In genomic region chr2:37326285-37326684, GRCh38 we compare ENCODE assay signal across 9 cellular contexts. TPM values are rescaled to one million over a fixed set of nuclear protein-coding genes. Genes with fewer than 3 reads are reported as not detected.
DNase-seq lines count a peak whose midpoint lies in the region; ATAC-seq, FAIRE-seq and TF ChIP-seq lines count a peak whose summit lies in the region.
"Had no signal": no experiment of that assay in that cellular context is flagged by ENCODE, and none has a peak within 500 bp of the region (broad histone marks: within the 10 kb centered on the region; RNA-seq: fewer than 3 reads in every experiment).

No MANE protein-coding gene starts in this region.

- no peak for ATAC-seq in activated CD4-positive, alpha-beta T cell treated with anti-CD3 and anti-CD28 coated beads for 36 hours
- no peak for ATAC-seq in naive thymus-derived CD8-positive, alpha-beta T cell

- CTCF ChIA-PET in activated CD4-positive, alpha-beta T cell treated with anti-CD3 and anti-CD28 coated beads for 36 hours (lab: Charles Lee), result interaction anchor here (1.3 kb wide), 2 partner anchors 8 to 49 kb away, joined by 3 to 4 read pairs; no protein-coding TSS in a partner anchor

- DNase-seq in SIG-M5 treated with dmso at 0.1 percent for 504 hours (lab: John Stamatoyannopoulos, UW; ENCODE audit: unreplicated experiment), result peak; percentile 58
- no peak for DNase-seq in SIG-M5 (lab: John Stamatoyannopoulos, UW)
- peak; percentile 67 for DNase-seq in astrocyte (ENCODE audit: low read depth)
- no peak for DNase-seq in keratinocyte (ENCODE audit: low read depth, low spot score)
- DNase-seq in suprapubic skin (ENCODE audit: low spot score in 2 of 2), result no peak
- no peak for DNase-seq in activated CD4-positive, alpha-beta T cell treated with anti-CD3 and anti-CD28 coated beads for 36 hours
- no peak for DNase-seq in HUDEP-2 (lab: John Stamatoyannopoulos, UW; ENCODE audit: unreplicated experiment in 76 of 76)
- DNase-seq in naive thymus-derived CD8-positive, alpha-beta T cell, result no peak

- FAIRE-seq in astrocyte (lab: Jason Lieb, UNC) (peak; percentile 23), keratinocyte (lab: Jason Lieb, UNC) (no peak)

- H3K79me2 ChIP-seq in astrocyte (ENCODE audit: insufficient read depth, low read length) (peaks cover 29% of the 10 kb centered on the region), keratinocyte (ENCODE audit: control insufficient read depth, insufficient read depth, low read length) (peaks cover 29% of the 10 kb centered on the region)

- H3K27ac ChIP-seq in astrocyte (ENCODE audit: low read depth, low read length), result no peak overlapping the region
- H3K27ac ChIP-seq in keratinocyte (ENCODE audit: control insufficient read depth, insufficient read depth, low read length), result no peak overlapping the region
- H3K27ac ChIP-seq in suprapubic skin, result peak overlapping the region; percentile 93
- H3K27ac ChIP-seq: 22Rv1 had no signal

- no peak overlapping the region for H3K27ac Mint-ChIP-seq in astrocyte (ENCODE audit: unreplicated experiment)
- H3K27ac Mint-ChIP-seq in activated CD4-positive, alpha-beta T cell treated with anti-CD3 and anti-CD28 coated beads for 36 hours, result no peak overlapping the region
- peak overlapping the region in 2 of 10 donors; percentile 35 to 61 for H3K27ac Mint-ChIP-seq in naive thymus-derived CD8-positive, alpha-beta T cell

- peaks cover 22% of the 10 kb centered on the region for H3K4me1 Mint-ChIP-seq in astrocyte (ENCODE audit: low read depth, unreplicated experiment)
- peaks cover 26% of the 10 kb centered on the region for H3K4me1 Mint-ChIP-seq in activated CD4-positive, alpha-beta T cell treated with anti-CD3 and anti-CD28 coated beads for 36 hours
- H3K4me1 Mint-ChIP-seq in naive thymus-derived CD8-positive, alpha-beta T cell, result peaks cover 12 to 38% (median 22%) of the 10 kb centered on the region in 4 donors

- TF ChIP-seq EP300 in suprapubic skin (IDR thresholded peaks at IDR 0.05), result no peak

- peaks cover 15% of the 10 kb centered on the region for H4K20me1 ChIP-seq in astrocyte (ENCODE audit: insufficient read depth, low read length)
- H4K20me1 ChIP-seq in keratinocyte (ENCODE audit: control insufficient read depth, extremely low read depth, insufficient read depth, low read length), result no peaks in the 10 kb centered on the region

- TF ChIP-seq CTCF in astrocyte (IDR thresholded peaks at IDR 0.05; ENCODE audit: insufficient read depth, low read depth, low read length), result no peak
- TF ChIP-seq CTCF in keratinocyte (optimal IDR thresholded peaks at IDR 0.05 in 1 of 3, IDR thresholded peaks at IDR 0.05 in 1 of 3, conservative IDR thresholded peaks at IDR 0.05 in 1 of 3; ENCODE audit: extremely low read depth in 1 of 3, insufficient read depth in 2 of 3, low read length in 3 of 3), result no peak
- no peak for TF ChIP-seq CTCF in suprapubic skin (IDR thresholded peaks at IDR 0.05)

- H3K9ac ChIP-seq in astrocyte (ENCODE audit: low read length), result no peak overlapping the region
- H3K9ac ChIP-seq in keratinocyte (ENCODE audit: control insufficient read depth, extremely low read depth, insufficient read depth, low read length), result no peak overlapping the region

- no peaks in the 10 kb centered on the region for H3K36me3 Mint-ChIP-seq in astrocyte (ENCODE audit: low read depth, unreplicated experiment)
- no peaks in the 10 kb centered on the region for H3K36me3 Mint-ChIP-seq in activated CD4-positive, alpha-beta T cell treated with anti-CD3 and anti-CD28 coated beads for 36 hours (ENCODE audit: low read depth)
- H3K36me3 Mint-ChIP-seq in naive thymus-derived CD8-positive, alpha-beta T cell, result peaks cover 0 to 5% (median 0%) of the 10 kb centered on the region in 3 donors

- H3K4me1 ChIP-seq in astrocyte (ENCODE audit: insufficient read depth, low read length), result peaks cover 4% of the 10 kb centered on the region
- peaks cover 22% of the 10 kb centered on the region for H3K4me1 ChIP-seq in keratinocyte (ENCODE audit: control insufficient read depth, extremely low read depth, insufficient read depth, low read length)
- peaks cover 35% of the 10 kb centered on the region for H3K4me1 ChIP-seq in suprapubic skin

- H3K36me3 ChIP-seq in astrocyte (ENCODE audit: insufficient read depth, low read length) (no peaks in the 10 kb centered on the region), keratinocyte (ENCODE audit: control insufficient read depth in 2 of 2, extremely low read depth in 1 of 2, insufficient read depth in 2 of 2, low read length in 2 of 2) (no peaks in the 10 kb centered on the region), suprapubic skin (no peaks in the 10 kb centered on the region)

- dilution Hi-C loops in keratinocyte (cut with MboI; ENCODE audit: extremely low pct_ligation_motif_present, low sequenced_read_pairs), result no loop called here

- intact Hi-C loops in activated CD4-positive, alpha-beta T cell treated with anti-CD3 and anti-CD28 coated beads for 36 hours (cut with DNase I, micrococcal nuclease), result no loop called here

- no peaks in the 10 kb centered on the region for H3K9me3 ChIP-seq in astrocyte (ENCODE audit: insufficient read depth, low read depth, low read length)
- H3K9me3 ChIP-seq in keratinocyte (ENCODE audit: control insufficient read depth, low read depth, low read length), result no peaks in the 10 kb centered on the region
- no peaks in the 10 kb centered on the region for H3K9me3 ChIP-seq in suprapubic skin

- peak overlapping the region; percentile 7 for H3K4me3 Mint-ChIP-seq in astrocyte (ENCODE audit: unreplicated experiment)
- no peak overlapping the region for H3K4me3 Mint-ChIP-seq in activated CD4-positive, alpha-beta T cell treated with anti-CD3 and anti-CD28 coated beads for 36 hours
- peak overlapping the region in 5 of 10 donors; percentile 2 to 68 (median 54) for H3K4me3 Mint-ChIP-seq in naive thymus-derived CD8-positive, alpha-beta T cell

- 11% methylated on average over 2 of the region's 2 CpGs for WGBS in suprapubic skin

- H3K9me1 ChIP-seq in keratinocyte (ENCODE audit: control insufficient read depth, extremely low read depth, insufficient read depth, low read length), result no peaks in the 10 kb centered on the region

- TF ChIP-seq POLR2A in suprapubic skin (IDR thresholded peaks at IDR 0.05), result no peak

- H2AFZ ChIP-seq in astrocyte (ENCODE audit: low read depth, low read length) (no peak overlapping the region), keratinocyte (ENCODE audit: control insufficient read depth, low read length) (no peak overlapping the region)

- POLR2A ChIA-PET in activated CD4-positive, alpha-beta T cell treated with anti-CD3 and anti-CD28 coated beads for 36 hours (lab: Charles Lee), result no interaction called here
- POLR2A ChIA-PET in naive thymus-derived CD8-positive, alpha-beta T cell (lab: Charles Lee), result interaction anchor here (1.7 kb wide), 1 partner anchor 42 kb away, joined by 4 read pairs; no protein-coding TSS in a partner anchor

- H3K4me3 ChIP-seq in astrocyte (ENCODE audit: insufficient read depth, low read depth, low read length) (no peak overlapping the region), keratinocyte (ENCODE audit: control insufficient read depth in 2 of 3, extremely low read depth in 1 of 3, insufficient read depth in 2 of 3, low read depth in 1 of 3, low read length in 3 of 3) (no peak overlapping the region), suprapubic skin (peak overlapping the region; percentile 82)

- H3K4me2 ChIP-seq in astrocyte (ENCODE audit: low read length), result peak overlapping the region; percentile 32
- H3K4me2 ChIP-seq in keratinocyte (ENCODE audit: control insufficient read depth, extremely low read depth, insufficient read depth, low read depth, low read length), result peak overlapping the region; percentile 29

- H3K27me3 Mint-ChIP-seq in astrocyte (ENCODE audit: low read depth, unreplicated experiment), result peaks cover 6% of the 10 kb centered on the region
- peaks cover 19% of the 10 kb centered on the region for H3K27me3 Mint-ChIP-seq in activated CD4-positive, alpha-beta T cell treated with anti-CD3 and anti-CD28 coated beads for 36 hours
- peaks cover 0 to 16% (median 5%) of the 10 kb centered on the region in 5 donors for H3K27me3 Mint-ChIP-seq in naive thymus-derived CD8-positive, alpha-beta T cell

- H3K9me3 Mint-ChIP-seq in astrocyte (ENCODE audit: unreplicated experiment), result no peaks in the 10 kb centered on the region
- no peaks in the 10 kb centered on the region for H3K9me3 Mint-ChIP-seq in activated CD4-positive, alpha-beta T cell treated with anti-CD3 and anti-CD28 coated beads for 36 hours (ENCODE audit: low read depth)
- H3K9me3 Mint-ChIP-seq in naive thymus-derived CD8-positive, alpha-beta T cell, result no peaks in the 10 kb centered on the region

- H3K27me3 ChIP-seq in astrocyte (ENCODE audit: insufficient read depth, low read length) (no peaks in the 10 kb centered on the region), keratinocyte (ENCODE audit: control insufficient read depth, extremely low read depth, insufficient read depth, low read length) (no peaks in the 10 kb centered on the region), suprapubic skin (no peaks in the 10 kb centered on the region)

RNA-seq across cellular contexts. Expression of gene PRKD3, which starts 1.7 kb away (rescaled TPM):
- total RNA-seq in astrocyte, result 40.0 and 42.5 TPM in 2 replicates
- polyA plus RNA-seq in keratinocyte, result 17.6 to 25.4 TPM (median 19.9 TPM) in 3 replicates
- polyA plus RNA-seq in keratinocyte (2011; ENCODE audit: low read depth), result 6.0 TPM
- polyA plus RNA-seq in keratinocyte (2011; cell fraction: cytosol; rRNA removed), result 12.5 and 21.0 TPM in 2 replicates
- polyA plus RNA-seq in keratinocyte (2011; cell fraction: nucleus; rRNA removed), result 21.9 and 22.6 TPM in 2 replicates
- 8.5 and 15.4 TPM in 2 replicates for polyA plus RNA-seq in keratinocyte (2012; ENCODE audit: low replicate concordance)
- polyA minus RNA-seq in keratinocyte, result 11.3 to 40.5 TPM (median 27.2 TPM) in 3 replicates
- 15.7 TPM for polyA minus RNA-seq in keratinocyte (2011; cell fraction: cytosol; rRNA and poly(A)+ RNA removed)
- 23.0 and 37.9 TPM in 2 replicates for polyA minus RNA-seq in keratinocyte (2011; cell fraction: nucleus; rRNA and poly(A)+ RNA removed)
- total RNA-seq in suprapubic skin, result 10 to 100 TPM; 20.8 to 50.0 (median 34.3) TPM
- total RNA-seq in activated CD4-positive, alpha-beta T cell treated with anti-CD3 and anti-CD28 coated beads for 36 hours, result 10 to 100 TPM; 17.4 to 22.8 TPM
- 10 to 100 TPM; 47.3 to 50.2 TPM for total RNA-seq in naive thymus-derived CD8-positive, alpha-beta T cell
- 10 to 100 TPM; 22.9 to 26.5 (median 25.0) TPM for polyA plus RNA-seq in naive thymus-derived CD8-positive, alpha-beta T cell

RNA-seq across cellular contexts. Expression of gene QPCT, which starts 18.1 kb away (rescaled TPM):
- 23.1 and 25.2 TPM in 2 replicates for total RNA-seq in astrocyte
- 11.6 to 26.2 TPM (median 11.7 TPM) in 3 replicates for polyA plus RNA-seq in keratinocyte
- polyA plus RNA-seq in keratinocyte (2011; ENCODE audit: low read depth), result 25.3 TPM
- 13.9 and 25.5 TPM in 2 replicates for polyA plus RNA-seq in keratinocyte (2011; cell fraction: cytosol; rRNA removed)
- polyA plus RNA-seq in keratinocyte (2011; cell fraction: nucleus; rRNA removed), result 32.5 and 33.5 TPM in 2 replicates
- polyA plus RNA-seq in keratinocyte (2012; ENCODE audit: low replicate concordance), result 8.1 and 35.4 TPM in 2 replicates
- polyA minus RNA-seq in keratinocyte, result 14.4 to 23.7 TPM (median 18.5 TPM) in 3 replicates
- polyA minus RNA-seq in keratinocyte (2011; cell fraction: cytosol; rRNA and poly(A)+ RNA removed), result 25.1 TPM
- polyA minus RNA-seq in keratinocyte (2011; cell fraction: nucleus; rRNA and poly(A)+ RNA removed), result 12.8 and 16.4 TPM in 2 replicates
- total RNA-seq in suprapubic skin, result 10 to 100 TPM; 20.7 to 75.5 (median 47.6) TPM
- total RNA-seq in activated CD4-positive, alpha-beta T cell treated with anti-CD3 and anti-CD28 coated beads for 36 hours, result under 1 TPM; 0.51 to 0.64 TPM
- total RNA-seq in naive thymus-derived CD8-positive, alpha-beta T cell, result under 1 TPM in 1 of 2 experiments, not detected in 1; 0.52 TPM
- polyA plus RNA-seq in naive thymus-derived CD8-positive, alpha-beta T cell, result under 1 TPM in 2 of 3 donors, not detected in 1; 0.20 to 0.50 TPM

Comparison
In these comparisons a context has a peak if more than half of its experiments do, and no peak if none do; other contexts are left out.
1. DNase-seq: peak in SIG-M5 treated with dmso at 0.1 percent for 504 hours (single experiment) and astrocyte (single experiment); none in SIG-M5 (single experiment), keratinocyte (single experiment), suprapubic skin (0 of 2), activated CD4-positive, alpha-beta T cell treated with anti-CD3 and anti-CD28 coated beads for 36 hours (single experiment), HUDEP-2 (0 of 76) and naive thymus-derived CD8-positive, alpha-beta T cell (0 of 10).
2. RNA of gene QPCT, which starts 18.1 kb away (total RNA-seq): 20.7 to 75.5 TPM in suprapubic skin and 23.1 to 25.2 TPM in astrocyte; 0.51 to 0.64 TPM in activated CD4-positive, alpha-beta T cell treated with anti-CD3 and anti-CD28 coated beads for 36 hours and 0.52 TPM in naive thymus-derived CD8-positive, alpha-beta T cell; every median in the first group is over 10 times any median in the second.